In the genomic region with DNA sequence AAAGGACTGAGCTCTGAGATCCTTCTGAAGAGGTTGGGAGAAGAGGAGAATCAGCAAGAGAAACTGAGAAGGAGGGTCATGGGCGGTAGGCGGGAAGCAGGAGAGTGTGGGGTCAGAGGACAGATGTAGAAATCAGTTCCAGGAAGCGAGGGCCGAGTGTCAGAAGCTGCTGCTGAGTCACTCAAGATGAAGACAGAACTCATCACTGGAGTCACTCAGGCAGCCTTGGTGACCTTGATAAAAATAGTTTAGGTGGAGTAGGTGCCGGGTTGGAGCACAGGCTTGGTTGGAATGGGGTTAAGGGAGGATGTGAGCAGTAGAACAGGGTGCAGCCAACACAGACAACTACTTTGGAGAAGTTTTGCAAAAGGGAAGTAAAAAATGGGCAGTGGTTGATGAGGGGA, we compare ENCODE assay signal across 9 cellular contexts. TPM values are rescaled to one million over a fixed set of nuclear protein-coding genes. Genes with fewer than 3 reads are reported as not detected.
DNase-seq lines count a peak whose midpoint lies in the region; ATAC-seq and TF ChIP-seq lines count a peak whose summit lies in the region.
"Had no signal": no experiment of that assay in that cellular context is flagged by ENCODE, and none has a peak within 500 bp of the region (broad histone marks: within the 10 kb centered on the region; RNA-seq: fewer than 3 reads in every experiment).

No MANE protein-coding gene starts in this region.

- no peaks in the 10 kb centered on the region for H3K36me3 Mint-ChIP-seq in T-helper 17 cell (ENCODE audit: low read depth)

- no peaks in the 10 kb centered on the region for H3K27me3 ChIP-seq in foreskin keratinocyte

- H3K4me3 ChIP-seq in HEK293 (ENCODE audit: low read depth, low read length) (no peak overlapping the region), skin epidermis (no peak overlapping the region)

- DNase-seq in T-helper 17 cell (no peak), foreskin keratinocyte (no peak), NCI-H2081 (lab: John Stamatoyannopoulos, UW) (no peak), NCI-H1694 (lab: John Stamatoyannopoulos, UW) (no peak), mesenteric fat pad (ENCODE audit: low spot score) (no peak), retina (no peak)
- DNase-seq: NCI-H524 had no signal

- H3K27ac ChIP-seq in HEK293 (ENCODE audit: extremely low read depth, low read depth, low read length) (no peak overlapping the region), foreskin keratinocyte (no peak overlapping the region), skin epidermis (peak overlapping the region in 14 of 21 experiments; percentile 16 to 73 (median 52))

- peak overlapping the region; percentile 72 for H3K27ac Mint-ChIP-seq in T-helper 17 cell

- no peak overlapping the region for H3K4me3 Mint-ChIP-seq in T-helper 17 cell

- H3K9me3 ChIP-seq in HEK293 (ENCODE audit: control insufficient read depth, insufficient read depth, low read depth, low read length) (no peaks in the 10 kb centered on the region), T-helper 17 cell (ENCODE audit: control insufficient read depth, low read length, poor library complexity, severe bottlenecking) (no peaks in the 10 kb centered on the region)

- CTCF ChIA-PET in HEK293 (lab: Yijun Ruan, JAX) = interaction anchor here (0.6 kb wide), 1 partner anchor 32 kb away, joined by 7 read pairs; no protein-coding TSS in a partner anchor

- H3K27me3 Mint-ChIP-seq in T-helper 17 cell = no peaks in the 10 kb centered on the region

- H3K4me1 ChIP-seq in HEK293 (ENCODE audit: control insufficient read depth, insufficient read depth, low read length) (no peaks in the 10 kb centered on the region), foreskin keratinocyte (peaks cover 4% of the 10 kb centered on the region)

- TF ChIP-seq CTCF in HEK293 (tag by site-specific recombination; IDR thresholded peaks at IDR 0.05) (no peak), foreskin keratinocyte (conservative IDR thresholded peaks at IDR 0.05) (no peak)

- H3K4me1 Mint-ChIP-seq in T-helper 17 cell = peaks cover 16% of the 10 kb centered on the region

- H3K36me3 ChIP-seq in HEK293 (ENCODE audit: control insufficient read depth in 2 of 2, insufficient read depth in 1 of 2, low read length in 2 of 2) = no peaks in the 10 kb centered on the region

- ATAC-seq in T-helper 17 cell = peak; percentile 30
- ATAC-seq in foreskin keratinocyte = peak; percentile 25

- POLR2A ChIA-PET in HEK293 (lab: Yijun Ruan, JAX) = no interaction called here

TF ChIP-seq in HEK293, 187 proteins besides CTCF, POLR2A, EP300 and RAD21:
- TF ChIP-seq FEZF1 (tag by site-specific recombination; IDR thresholded peaks at IDR 0.05) (no peak), ZBTB17 (tag by site-specific recombination; IDR thresholded peaks at IDR 0.05) (peak; percentile 19; the same call in 1 of the 2 replicates), ZNF239 (tag by site-specific recombination; IDR thresholded peaks at IDR 0.05) (no peak)
- TF ChIP-seq, protein P1, sequence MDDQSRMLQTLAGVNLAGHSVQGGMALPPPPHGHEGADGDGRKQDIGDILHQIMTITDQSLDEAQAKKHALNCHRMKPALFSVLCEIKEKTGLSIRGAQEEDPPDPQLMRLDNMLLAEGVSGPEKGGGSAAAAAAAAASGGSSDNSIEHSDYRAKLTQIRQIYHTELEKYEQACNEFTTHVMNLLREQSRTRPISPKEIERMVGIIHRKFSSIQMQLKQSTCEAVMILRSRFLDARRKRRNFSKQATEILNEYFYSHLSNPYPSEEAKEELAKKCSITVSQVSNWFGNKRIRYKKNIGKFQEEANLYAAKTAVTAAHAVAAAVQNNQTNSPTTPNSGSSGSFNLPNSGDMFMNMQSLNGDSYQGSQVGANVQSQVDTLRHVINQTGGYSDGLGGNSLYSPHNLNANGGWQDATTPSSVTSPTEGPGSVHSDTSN (CRISPR knock-in tag; IDR thresholded peaks at IDR 0.05) = no peak

RNA-seq across cellular contexts. Expression of a gene that starts 6.1 kb away (rescaled TPM):
- total RNA-seq in T-helper 17 cell (10 to 100 TPM in 1 of 2 donors, 1 to 10 TPM in 1; 7.3 to 12.5 TPM), foreskin keratinocyte (0.10 and 0.21 TPM in 2 replicates), mesenteric fat pad (35.1 TPM)
- 0.04 and 0.14 TPM in 2 replicates for polyA plus RNA-seq in foreskin keratinocyte

RNA-seq across cellular contexts. Expression of a gene that starts 36.7 kb away (rescaled TPM):
- not detected for total RNA-seq in T-helper 17 cell
- total RNA-seq in foreskin keratinocyte = not detected in 2 replicates
- polyA plus RNA-seq in foreskin keratinocyte = not detected in 2 replicates
- not detected for total RNA-seq in mesenteric fat pad

RNA-seq across cellular contexts. Expression of a gene that starts 39.7 kb away (rescaled TPM):
- under 1 TPM; 0.08 to 0.17 TPM for total RNA-seq in T-helper 17 cell
- total RNA-seq in foreskin keratinocyte = not detected in 2 replicates
- not detected in 2 replicates for polyA plus RNA-seq in foreskin keratinocyte
- total RNA-seq in mesenteric fat pad = 0.03 TPM

RNA-seq across cellular contexts. Expression of a gene that starts 51.1 kb away (rescaled TPM):
- total RNA-seq in T-helper 17 cell (10 to 100 TPM; 17.9 to 22.1 TPM), foreskin keratinocyte (103 and 105 TPM in 2 replicates), mesenteric fat pad (22.4 TPM)
- 123 and 140 TPM in 2 replicates for polyA plus RNA-seq in foreskin keratinocyte

Comparison
In these comparisons a context has a peak if more than half of its experiments do, and no peak if none do; other contexts are left out.
1. H3K27ac ChIP-seq: peak in skin epidermis (14 of 21); none in HEK293 (single experiment) and foreskin keratinocyte (single experiment).